ENCODE assay signal across 23 cellular contexts in genomic region chr1:183812111-183812510, GRCh38. TPM values are rescaled to one million over a fixed set of nuclear protein-coding genes. Genes with fewer than 3 reads are reported as not detected.
DNase-seq lines count a peak whose midpoint lies in the region; ATAC-seq and TF ChIP-seq lines count a peak whose summit lies in the region.
"Had no signal": no experiment of that assay in that cellular context is flagged by ENCODE, and none has a peak within 500 bp of the region (broad histone marks: within the 10 kb centered on the region; RNA-seq: fewer than 3 reads in every experiment).

No MANE protein-coding gene starts in this region.

- ATAC-seq in sciatic nerve: peak; percentile 51
- no peak for ATAC-seq in HG02840 (IDR thresholded peaks at IDR 0.05; ENCODE audit: low FRiP score, unreplicated experiment)
- no peak for ATAC-seq in HG02678 (IDR thresholded peaks at IDR 0.05; ENCODE audit: unreplicated experiment)
- ATAC-seq: mucosa of descending colon; PC-3; stimulated activated naive B cell treated with anti-CD40 and anti-IgM and Interleukin-4, amounts not matched to agents 10 μg/mL and 1 μg/mL and 100 μg/mL, for 72 hours had no signal

- H3K27me3 Mint-ChIP-seq in brain: no peaks in the 10 kb centered on the region

- peak overlapping the region; percentile 19 for H3K4me2 ChIP-seq in GM23248 (ENCODE audit: unreplicated experiment)

- H3K9me3 ChIP-seq in GM23248 (ENCODE audit: low read depth) (no peaks in the 10 kb centered on the region), cardiac muscle cell (ENCODE audit: low read depth) (no peaks in the 10 kb centered on the region)
- H3K9me3 ChIP-seq: mucosa of descending colon had no signal

- no peak overlapping the region for H2AFZ ChIP-seq in GM23248

- H3K4me3 Mint-ChIP-seq in brain: peak overlapping the region in 3 of 5 experiments; percentile 46 to 73 (median 52)
- H3K4me3 Mint-ChIP-seq: activated naive CD4-positive, alpha-beta T cell treated with anti-CD3 and anti-CD28 coated beads, Interleukin-2, amount 50 U/mL, for 24 hours; activated T-helper 1 cell treated with anti-CD3 and anti-CD28 coated beads, Interleukin-12 subunit alpha, Interleukin-12 subunit beta, Interleukin-2, Interleukin-4 antibody, amounts not matched to agents 30 ng/mL and 10 ng/mL and 1 ng/mL, durations not matched to agents 14 hours and 24 hours and 36 hours; CD4-positive, alpha-beta memory T cell; stimulated activated naive B cell treated with anti-CD40 and anti-IgM and Interleukin-4, amounts not matched to agents 10 μg/mL and 1 μg/mL and 100 μg/mL, for 72 hours had no signal

- no peaks in the 10 kb centered on the region for H4K20me1 ChIP-seq in GM23248 (ENCODE audit: insufficient read depth)

- H3K27ac Mint-ChIP-seq in brain: peak overlapping the region; percentile 59 to 89 (median 76)
- H3K27ac Mint-ChIP-seq: activated naive CD4-positive, alpha-beta T cell treated with anti-CD3 and anti-CD28 coated beads, Interleukin-2, amount 50 U/mL, for 24 hours; activated T-helper 1 cell treated with anti-CD3 and anti-CD28 coated beads, Interleukin-12 subunit alpha, Interleukin-12 subunit beta, Interleukin-2, Interleukin-4 antibody, amounts not matched to agents 30 ng/mL and 10 ng/mL and 1 ng/mL, durations not matched to agents 14 hours and 24 hours and 36 hours; CD4-positive, alpha-beta memory T cell; stimulated activated naive B cell treated with anti-CD40 and anti-IgM and Interleukin-4, amounts not matched to agents 10 μg/mL and 1 μg/mL and 100 μg/mL, for 72 hours had no signal

- no peaks in the 10 kb centered on the region for H3K9me3 Mint-ChIP-seq in brain
- H3K9me3 Mint-ChIP-seq: activated naive CD4-positive, alpha-beta T cell treated with anti-CD3 and anti-CD28 coated beads, Interleukin-2, amount 50 U/mL, for 24 hours; activated T-helper 1 cell treated with anti-CD3 and anti-CD28 coated beads, Interleukin-12 subunit alpha, Interleukin-12 subunit beta, Interleukin-2, Interleukin-4 antibody, amounts not matched to agents 30 ng/mL and 10 ng/mL and 1 ng/mL, durations not matched to agents 14 hours and 24 hours and 36 hours; CD4-positive, alpha-beta memory T cell; stimulated activated naive B cell treated with anti-CD40 and anti-IgM and Interleukin-4, amounts not matched to agents 10 μg/mL and 1 μg/mL and 100 μg/mL, for 72 hours had no signal

- H3K36me3 ChIP-seq in GM23248 (ENCODE audit: low read depth) (no peaks in the 10 kb centered on the region), cardiac muscle cell (no peaks in the 10 kb centered on the region)

- no peak overlapping the region for H3K27ac ChIP-seq in GM23248
- H3K27ac ChIP-seq in cardiac muscle cell: peak overlapping the region; percentile 92

- H3K27me3 ChIP-seq in GM23248 (replicated peaks; ENCODE audit: insufficient read depth) (no peaks in the 10 kb centered on the region), cardiac muscle cell (no peaks in the 10 kb centered on the region)

- H3K9me2 ChIP-seq in GM23248 (ENCODE audit: insufficient read depth): no peaks in the 10 kb centered on the region

- peaks cover 84% of the 10 kb centered on the region for H3K4me1 Mint-ChIP-seq in brain
- H3K4me1 Mint-ChIP-seq: activated naive CD4-positive, alpha-beta T cell treated with anti-CD3 and anti-CD28 coated beads, Interleukin-2, amount 50 U/mL, for 24 hours; CD4-positive, alpha-beta memory T cell had no signal

- peaks cover 35% of the 10 kb centered on the region for H3F3A ChIP-seq in GM23248 (ENCODE audit: insufficient read depth)

- H3K9ac ChIP-seq in GM23248: no peak overlapping the region

- peaks cover 53% of the 10 kb centered on the region for H3K79me2 ChIP-seq in GM23248 (ENCODE audit: insufficient read depth)

- DNase-seq in GM23248: no peak
- DNase-seq in cardiac muscle cell (ENCODE audit: low read depth in 1 of 2, low spot score in 1 of 2): peak in 1 of 2 donors; percentile 53
- DNase-seq in sciatic nerve (ENCODE audit: low spot score): no peak
- no peak for DNase-seq in GOT3 (lab: John Stamatoyannopoulos, UW)
- DNase-seq in anterior cingulate cortex (lab: John Stamatoyannopoulos, UW): no peak
- DNase-seq: activated CD4-positive, alpha-beta T cell treated with anti-CD3 and anti-CD28 coated beads for 4 hours; aorta; CD4-positive, alpha-beta memory T cell; DMS153; head of caudate nucleus; mucosa of descending colon; NCI-H1092 treated with DMSO at 0.1 percent for 48 hours; NCI-H2081; NCI-H345; PC-3; SIG-M5; stimulated activated CD4-positive, alpha-beta T cell treated with anti-CD3 and anti-CD28 coated beads, Interleukin-2, amount 100 ng/mL, for 48 hours; stimulated activated naive B cell treated with anti-CD40 and anti-IgM and Interleukin-4, amounts not matched to agents 10 μg/mL and 1 μg/mL and 100 μg/mL, for 72 hours had no signal

- peaks cover 43% of the 10 kb centered on the region for H3K4me1 ChIP-seq in GM23248 (ENCODE audit: insufficient read depth)
- peaks cover 64% of the 10 kb centered on the region for H3K4me1 ChIP-seq in cardiac muscle cell (ENCODE audit: low read depth)

- intact Hi-C loops in sciatic nerve (cut with DNase I): no loop called here

- in situ Hi-C loops in GM23248 (cut with MboI): no loop called here

- no peak for TF ChIP-seq CTCF in brain (conservative IDR thresholded peaks at IDR 0.05)
- TF ChIP-seq CTCF in cardiac muscle cell (IDR thresholded peaks at IDR 0.05; ENCODE audit: low read depth, low read length): no peak

- H3K36me3 Mint-ChIP-seq in brain: peaks cover 18% of the 10 kb centered on the region

- H3K4me3 ChIP-seq in GM23248 (no peak overlapping the region), cardiac muscle cell (no peak overlapping the region)
- H3K4me3 ChIP-seq: mucosa of descending colon had no signal

- WGBS in GM23248 (ENCODE audit: low coverage in 1 of 2, low lambda C conversion rate in 2 of 2, missing lambda C conversion rate in 2 of 2), 2 experiments: 71 to 72% methylated on average over 3 of the region's 3 CpGs

RNA-seq across cellular contexts. Expression of gene RGL1, which starts 7.2 kb away (rescaled TPM):
- 8.6 and 13.4 TPM in 2 replicates for total RNA-seq in GM23248 (2014; rRNA removed; shearing (Covaris generic))
- polyA plus RNA-seq in GM23248 (2016; fragmentation: Nextera tagmentation; extraction: Ambion mirVana) (9.2 and 9.4 TPM in 2 replicates), brain (ENCODE audit: insufficient read depth, low read depth, low replicate concordance) (15.1 TPM), cardiac muscle cell (21.6 and 24.1 TPM in 2 replicates)
- total RNA-seq in cardiac muscle cell (20.6 and 22.8 TPM in 2 replicates), sciatic nerve (76.9 TPM)
